Comparison of ENCODE assay signal across 9 cellular contexts in the genomic region with DNA sequence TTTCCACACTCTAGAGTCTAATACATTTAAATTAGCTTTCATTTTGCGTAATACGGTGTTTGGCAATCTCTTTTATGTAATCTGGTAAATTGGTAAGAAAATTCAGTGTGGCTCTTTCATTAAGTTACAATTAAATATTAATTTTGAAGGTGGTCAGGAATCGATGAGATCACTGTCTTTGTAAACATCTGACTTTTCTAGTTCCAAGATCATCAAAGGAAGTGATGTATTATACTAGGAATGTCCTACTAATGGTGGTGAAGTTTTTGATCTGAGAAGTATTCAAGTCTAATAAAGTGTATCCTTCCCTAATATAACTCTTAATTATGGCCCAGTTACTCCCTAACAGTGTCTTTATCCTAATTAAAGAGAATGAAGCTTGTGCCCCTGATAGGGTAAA. TPM values are rescaled to one million over a fixed set of nuclear protein-coding genes. Genes with fewer than 3 reads are reported as not detected.
DNase-seq lines count a peak whose midpoint lies in the region; ATAC-seq, FAIRE-seq and TF ChIP-seq lines count a peak whose summit lies in the region.
"Had no signal": no experiment of that assay in that cellular context is flagged by ENCODE, and none has a peak within 500 bp of the region (broad histone marks: within the 10 kb centered on the region; RNA-seq: fewer than 3 reads in every experiment).

No MANE protein-coding gene starts in this region.

- no peaks in the 10 kb centered on the region for H3K36me3 ChIP-seq in keratinocyte (ENCODE audit: control insufficient read depth in 2 of 2, extremely low read depth in 1 of 2, insufficient read depth in 2 of 2, low read length in 2 of 2)
- H3K36me3 ChIP-seq in suprapubic skin, result no peaks in the 10 kb centered on the region

- H3K9me3 Mint-ChIP-seq in T-helper 2 cell treated with Interferon-gamma antibody and Interleukin-4, amounts not matched to agents 5 μg/mL and 100 μg/mL, for 36 hours, result no peaks in the 10 kb centered on the region
- no peaks in the 10 kb centered on the region for H3K9me3 Mint-ChIP-seq in activated T-helper 1 cell treated with anti-CD3 and anti-CD28 coated beads, Interleukin-12 subunit alpha, Interleukin-12 subunit beta, Interleukin-2, Interleukin-4 antibody, amounts not matched to agents 30 ng/mL and 10 ng/mL and 1 ng/mL, durations not matched to agents 14 hours and 24 hours and 36 hours

- H3K9me1 ChIP-seq in keratinocyte (ENCODE audit: control insufficient read depth, extremely low read depth, insufficient read depth, low read length), result no peaks in the 10 kb centered on the region

- peaks cover 16% of the 10 kb centered on the region for H3K4me1 ChIP-seq in keratinocyte (ENCODE audit: control insufficient read depth, extremely low read depth, insufficient read depth, low read length)
- H3K4me1 ChIP-seq in suprapubic skin, result peaks cover 32% of the 10 kb centered on the region

- H3K27ac Mint-ChIP-seq in T-helper 2 cell treated with Interferon-gamma antibody and Interleukin-4, amounts not matched to agents 5 μg/mL and 100 μg/mL, for 36 hours, result no peak overlapping the region
- no peak overlapping the region for H3K27ac Mint-ChIP-seq in activated T-helper 1 cell treated with anti-CD3 and anti-CD28 coated beads, Interleukin-12 subunit alpha, Interleukin-12 subunit beta, Interleukin-2, Interleukin-4 antibody, amounts not matched to agents 30 ng/mL and 10 ng/mL and 1 ng/mL, durations not matched to agents 14 hours and 24 hours and 36 hours

- no peak for FAIRE-seq in keratinocyte (lab: Jason Lieb, UNC)

- TF ChIP-seq CTCF in keratinocyte (optimal IDR thresholded peaks at IDR 0.05 in 1 of 3, IDR thresholded peaks at IDR 0.05 in 1 of 3, conservative IDR thresholded peaks at IDR 0.05 in 1 of 3; ENCODE audit: extremely low read depth in 1 of 3, insufficient read depth in 2 of 3, low read length in 3 of 3) (no peak), suprapubic skin (IDR thresholded peaks at IDR 0.05) (no peak)

- dilution Hi-C loops in keratinocyte (cut with MboI; ENCODE audit: extremely low pct_ligation_motif_present, low sequenced_read_pairs), result no loop called here

- peak overlapping the region; percentile 83 for H3K4me3 Mint-ChIP-seq in T-helper 2 cell treated with Interferon-gamma antibody and Interleukin-4, amounts not matched to agents 5 μg/mL and 100 μg/mL, for 36 hours
- H3K4me3 Mint-ChIP-seq in activated T-helper 1 cell treated with anti-CD3 and anti-CD28 coated beads, Interleukin-12 subunit alpha, Interleukin-12 subunit beta, Interleukin-2, Interleukin-4 antibody, amounts not matched to agents 30 ng/mL and 10 ng/mL and 1 ng/mL, durations not matched to agents 14 hours and 24 hours and 36 hours, result peak overlapping the region; percentile 80

- H3K79me2 ChIP-seq in keratinocyte (ENCODE audit: control insufficient read depth, insufficient read depth, low read length), result peaks cover 69% of the 10 kb centered on the region

- H3K27ac ChIP-seq in keratinocyte (ENCODE audit: control insufficient read depth, insufficient read depth, low read length) (peak overlapping the region; percentile 90), suprapubic skin (peak overlapping the region; percentile 93)

- no peak overlapping the region for H2AFZ ChIP-seq in keratinocyte (ENCODE audit: control insufficient read depth, low read length)

- peak overlapping the region; percentile 91 for H3K4me2 ChIP-seq in keratinocyte (ENCODE audit: control insufficient read depth, extremely low read depth, insufficient read depth, low read depth, low read length)

- no peaks in the 10 kb centered on the region for H4K20me1 ChIP-seq in keratinocyte (ENCODE audit: control insufficient read depth, extremely low read depth, insufficient read depth, low read length)

- H3K27me3 Mint-ChIP-seq in T-helper 2 cell treated with Interferon-gamma antibody and Interleukin-4, amounts not matched to agents 5 μg/mL and 100 μg/mL, for 36 hours (ENCODE audit: low read depth), result peaks cover 23% of the 10 kb centered on the region
- peaks cover 11% of the 10 kb centered on the region for H3K27me3 Mint-ChIP-seq in activated T-helper 1 cell treated with anti-CD3 and anti-CD28 coated beads, Interleukin-12 subunit alpha, Interleukin-12 subunit beta, Interleukin-2, Interleukin-4 antibody, amounts not matched to agents 30 ng/mL and 10 ng/mL and 1 ng/mL, durations not matched to agents 14 hours and 24 hours and 36 hours (ENCODE audit: insufficient read depth)

- WGBS in suprapubic skin, result 35% methylated on average over 3 of the region's 3 CpGs

- H3K4me3 ChIP-seq in keratinocyte (ENCODE audit: control insufficient read depth in 2 of 3, extremely low read depth in 1 of 3, insufficient read depth in 2 of 3, low read depth in 1 of 3, low read length in 3 of 3), result peak overlapping the region; percentile 88 to 95 (median 89)
- H3K4me3 ChIP-seq in suprapubic skin, result peak overlapping the region; percentile 81

- H3K9me3 ChIP-seq in keratinocyte (ENCODE audit: control insufficient read depth, low read depth, low read length) (no peaks in the 10 kb centered on the region), suprapubic skin (no peaks in the 10 kb centered on the region)

- intact Hi-C loops in activated T-helper 1 cell treated with anti-CD3 and anti-CD28 coated beads, Interleukin-12 subunit alpha, Interleukin-12 subunit beta, Interleukin-2, Interleukin-4 antibody, amounts not matched to agents 30 ng/mL and 10 ng/mL and 1 ng/mL, durations not matched to agents 14 hours and 24 hours and 36 hours (cut with micrococcal nuclease), result loop anchor here (5.0 to 10.0 kb wide), 2 partner anchors 56 to 817 kb away; partner anchors contain the start of gene IL1RAP

- H3K36me3 Mint-ChIP-seq in T-helper 2 cell treated with Interferon-gamma antibody and Interleukin-4, amounts not matched to agents 5 μg/mL and 100 μg/mL, for 36 hours (ENCODE audit: low read depth), result no peaks in the 10 kb centered on the region
- peaks cover 2% of the 10 kb centered on the region for H3K36me3 Mint-ChIP-seq in activated T-helper 1 cell treated with anti-CD3 and anti-CD28 coated beads, Interleukin-12 subunit alpha, Interleukin-12 subunit beta, Interleukin-2, Interleukin-4 antibody, amounts not matched to agents 30 ng/mL and 10 ng/mL and 1 ng/mL, durations not matched to agents 14 hours and 24 hours and 36 hours (ENCODE audit: low read depth)

- H3K4me1 Mint-ChIP-seq in T-helper 2 cell treated with Interferon-gamma antibody and Interleukin-4, amounts not matched to agents 5 μg/mL and 100 μg/mL, for 36 hours (ENCODE audit: low read depth), result peaks cover 19% of the 10 kb centered on the region
- peaks cover 39% of the 10 kb centered on the region for H3K4me1 Mint-ChIP-seq in activated T-helper 1 cell treated with anti-CD3 and anti-CD28 coated beads, Interleukin-12 subunit alpha, Interleukin-12 subunit beta, Interleukin-2, Interleukin-4 antibody, amounts not matched to agents 30 ng/mL and 10 ng/mL and 1 ng/mL, durations not matched to agents 14 hours and 24 hours and 36 hours (ENCODE audit: low read depth)

- H3K9ac ChIP-seq in keratinocyte (ENCODE audit: control insufficient read depth, extremely low read depth, insufficient read depth, low read length), result peak overlapping the region; percentile 91

- no peak for TF ChIP-seq POLR2A in suprapubic skin (IDR thresholded peaks at IDR 0.05)

- TF ChIP-seq EP300 in suprapubic skin (IDR thresholded peaks at IDR 0.05), result no peak

- no peak for DNase-seq in T-helper 2 cell treated with Interferon-gamma antibody and Interleukin-4, amounts not matched to agents 5 μg/mL and 100 μg/mL, for 36 hours (ENCODE audit: low spot score)
- no peak for DNase-seq in T-helper 2 cell
- DNase-seq in activated T-helper 1 cell treated with anti-CD3 and anti-CD28 coated beads, Interleukin-12 subunit alpha, Interleukin-12 subunit beta, Interleukin-2, Interleukin-4 antibody, amounts not matched to agents 30 ng/mL and 10 ng/mL and 1 ng/mL, durations not matched to agents 14 hours and 24 hours and 36 hours (ENCODE audit: low spot score), result no peak
- no peak for DNase-seq in keratinocyte (ENCODE audit: low read depth, low spot score)
- DNase-seq in suprapubic skin (ENCODE audit: low spot score in 2 of 2), result no peak
- no peak for DNase-seq in stimulated activated CD4-positive, alpha-beta T cell treated with anti-CD3 and anti-CD28 coated beads, Interleukin-12 subunit alpha, Interleukin-12 subunit beta, amount 100 ng/mL, for 4 hours
- DNase-seq: 8988T had no signal

- H3K27me3 ChIP-seq in keratinocyte (ENCODE audit: control insufficient read depth, extremely low read depth, insufficient read depth, low read length), result no peaks in the 10 kb centered on the region
- no peaks in the 10 kb centered on the region for H3K27me3 ChIP-seq in suprapubic skin

- ATAC-seq in HG02571 (IDR thresholded peaks at IDR 0.05; ENCODE audit: unreplicated experiment), result no peak
- no peak for ATAC-seq in GM21423 (IDR thresholded peaks at IDR 0.05; ENCODE audit: unreplicated experiment)

RNA-seq across cellular contexts. Expression of gene UTS2B, which starts 1.1 kb away (rescaled TPM):
- not detected in 2 replicates for total RNA-seq in activated T-helper 1 cell treated with anti-CD3 and anti-CD28 coated beads, Interleukin-12 subunit alpha, Interleukin-12 subunit beta, Interleukin-2, Interleukin-4 antibody, amounts not matched to agents 30 ng/mL and 10 ng/mL and 1 ng/mL, durations not matched to agents 14 hours and 24 hours and 36 hours
- polyA plus RNA-seq in keratinocyte, result not detected in 3 replicates
- not detected for polyA plus RNA-seq in keratinocyte (2011; ENCODE audit: low read depth)
- polyA plus RNA-seq in keratinocyte (2011; cell fraction: cytosol; rRNA removed), result 0.06 TPM in 1 of 2 replicates, not detected in the other
- 0.22 and 0.28 TPM in 2 replicates for polyA plus RNA-seq in keratinocyte (2011; cell fraction: nucleus; rRNA removed)
- polyA plus RNA-seq in keratinocyte (2012; ENCODE audit: low replicate concordance), result 0.10 TPM in 1 of 2 replicates, not detected in the other
- polyA minus RNA-seq in keratinocyte, result not detected in 3 replicates
- polyA minus RNA-seq in keratinocyte (2011; cell fraction: cytosol; rRNA and poly(A)+ RNA removed), result not detected
- polyA minus RNA-seq in keratinocyte (2011; cell fraction: nucleus; rRNA and poly(A)+ RNA removed), result not detected in 2 replicates
- total RNA-seq in suprapubic skin, result 1 to 10 TPM in 1 of 4 donors, not detected in 3; 1.0 TPM

RNA-seq across cellular contexts. Expression of gene CCDC50, which starts 2.2 kb away (rescaled TPM):
- 36.1 and 37.2 TPM in 2 replicates for total RNA-seq in activated T-helper 1 cell treated with anti-CD3 and anti-CD28 coated beads, Interleukin-12 subunit alpha, Interleukin-12 subunit beta, Interleukin-2, Interleukin-4 antibody, amounts not matched to agents 30 ng/mL and 10 ng/mL and 1 ng/mL, durations not matched to agents 14 hours and 24 hours and 36 hours
- polyA plus RNA-seq in keratinocyte, result 41.1 to 54.8 TPM (median 43.7 TPM) in 3 replicates
- 138 TPM for polyA plus RNA-seq in keratinocyte (2011; ENCODE audit: low read depth)
- polyA plus RNA-seq in keratinocyte (2011; cell fraction: cytosol; rRNA removed), result 48.6 and 68.7 TPM in 2 replicates
- 50.4 and 61.9 TPM in 2 replicates for polyA plus RNA-seq in keratinocyte (2011; cell fraction: nucleus; rRNA removed)
- 40.8 and 42.9 TPM in 2 replicates for polyA plus RNA-seq in keratinocyte (2012; ENCODE audit: low replicate concordance)
- polyA minus RNA-seq in keratinocyte, result 7.0 to 39.0 TPM (median 24.9 TPM) in 3 replicates
- 49.5 TPM for polyA minus RNA-seq in keratinocyte (2011; cell fraction: cytosol; rRNA and poly(A)+ RNA removed)
- polyA minus RNA-seq in keratinocyte (2011; cell fraction: nucleus; rRNA and poly(A)+ RNA removed), result 39.3 and 67.6 TPM in 2 replicates
- total RNA-seq in suprapubic skin, result 10 to 100 TPM; 34.9 to 67.7 (median 42.4) TPM
